ENCODE assay signal across 8 cellular contexts in genomic region chr14:70941637-70942341, GRCh38. TPM values are rescaled to one million over a fixed set of nuclear protein-coding genes. Genes with fewer than 3 reads are reported as not detected.
DNase-seq lines count a peak whose midpoint lies in the region; ATAC-seq and TF ChIP-seq lines count a peak whose summit lies in the region.
"Not testable (repeated sequence)": the region's sequence is repeated elsewhere in the genome, so short reads cannot be mapped to it uniquely, and the experiment has no call there.

No MANE protein-coding gene starts in this region.

- not testable (repeated sequence) for H3K9me3 ChIP-seq in right cardiac atrium (ENCODE audit: control insufficient read depth, low read length); thyroid gland
- H3K9me3 ChIP-seq in spleen, result peaks cover 0 to 53% (median 42%) of the 10 kb centered on the region in 8 donors

- peaks cover 21 to 50% (median 23%) of the 10 kb centered on the region in 3 donors for H3K9me3 Mint-ChIP-seq in T-cell
- H3K9me3 Mint-ChIP-seq in activated naive CD4-positive, alpha-beta T cell treated with anti-CD3 and anti-CD28 coated beads, Interleukin-2, amount 50 U/mL, for 24 hours, result not testable (repeated sequence)

- WGBS in right cardiac atrium, result 91% methylated on average over 15 of the region's 15 CpGs
- 81 to 94% (median 85%) methylated on average over 11 to 15 of the region's 15 CpGs for WGBS in spleen, 5 donors
- 94 to 95% methylated on average over 15 of the region's 15 CpGs for WGBS in thyroid gland, 2 donors

- not testable (repeated sequence) for H3K4me3 ChIP-seq in right cardiac atrium (ENCODE audit: low read length); thyroid gland (replicated peaks in 1 of 3)
- H3K4me3 ChIP-seq in spleen, result peak overlapping the region in 1 of 8 donors; percentile 49

- intact Hi-C loops in right cardiac atrium (cut with DNase I); spleen (cut with DNase I; ENCODE audit: low total_unique reads); thyroid gland (cut with DNase I): not testable (repeated sequence)

- not testable (repeated sequence) for TF ChIP-seq POLR2A in spleen (IDR thresholded peaks at IDR 0.05); thyroid gland (IDR thresholded peaks at IDR 0.05)

- peaks cover 84 to 88% (median 87%) of the 10 kb centered on the region in 3 donors for H3K4me1 Mint-ChIP-seq in T-cell
- peaks cover 83% of the 10 kb centered on the region for H3K4me1 Mint-ChIP-seq in activated naive CD4-positive, alpha-beta T cell treated with anti-CD3 and anti-CD28 coated beads, Interleukin-2, amount 50 U/mL, for 24 hours

- H3K27ac Mint-ChIP-seq in T-cell, result peak overlapping the region; percentile 98 to 99
- peak overlapping the region; percentile 92 for H3K27ac Mint-ChIP-seq in activated naive CD4-positive, alpha-beta T cell treated with anti-CD3 and anti-CD28 coated beads, Interleukin-2, amount 50 U/mL, for 24 hours

- CTCF ChIA-PET in T-cell (lab: Charles Lee), result interaction anchor here (0.5 to 2.8 kb wide), 12 partner anchors 10 to 124 kb away, joined by 3 to 25 read pairs (median 4); partner anchors contain the start of gene PCNX1 (in 1 of the 2)

- POLR2A ChIA-PET in T-cell (lab: Charles Lee), result interaction anchor here in 1 of 2 donors (0.6 kb wide), 1 partner anchor 49 kb away, joined by 3 read pairs; no protein-coding TSS in a partner anchor

- H3K36me3 Mint-ChIP-seq in T-cell, result peaks cover 71% of the 10 kb centered on the region
- H3K36me3 Mint-ChIP-seq in activated naive CD4-positive, alpha-beta T cell treated with anti-CD3 and anti-CD28 coated beads, Interleukin-2, amount 50 U/mL, for 24 hours, result peaks cover 51% of the 10 kb centered on the region

- peaks cover 0 to 43% (median 12%) of the 10 kb centered on the region in 6 donors for H3K36me3 ChIP-seq in spleen
- H3K36me3 ChIP-seq in thyroid gland, result not testable (repeated sequence)

- peak; percentile 50 to 74 (median 57) for ATAC-seq in T-cell (replicated peaks in 1 of 4)
- ATAC-seq in right cardiac atrium, result not testable (repeated sequence)

- H3K27me3 Mint-ChIP-seq in T-cell; activated naive CD4-positive, alpha-beta T cell treated with anti-CD3 and anti-CD28 coated beads, Interleukin-2, amount 50 U/mL, for 24 hours: not testable (repeated sequence)

- peak overlapping the region; percentile 73 to 80 (median 73) for H3K4me3 Mint-ChIP-seq in T-cell
- peak overlapping the region; percentile 35 for H3K4me3 Mint-ChIP-seq in activated naive CD4-positive, alpha-beta T cell treated with anti-CD3 and anti-CD28 coated beads, Interleukin-2, amount 50 U/mL, for 24 hours

- not testable (repeated sequence) for H3K27me3 ChIP-seq in right cardiac atrium (ENCODE audit: control insufficient read depth, insufficient read depth); spleen (replicated peaks in 1 of 7); thyroid gland

- H3K4me1 ChIP-seq in right cardiac atrium (ENCODE audit: control insufficient read depth, insufficient read depth, low read length); thyroid gland: not testable (repeated sequence)
- H3K4me1 ChIP-seq in spleen, result peaks cover 0 to 41% (median 9%) of the 10 kb centered on the region in 6 donors

- not testable (repeated sequence) for H3K27ac ChIP-seq in right cardiac atrium (ENCODE audit: low read length); thyroid gland
- peak overlapping the region in 6 of 8 donors; percentile 13 to 82 (median 50) for H3K27ac ChIP-seq in spleen

- TF ChIP-seq CTCF in spleen (IDR thresholded peaks at IDR 0.05 in 8 of 11, conservative IDR thresholded peaks at IDR 0.05 in 3 of 11), result peak in 2 of 11 experiments; percentile 21 to 34
- not testable (repeated sequence) for TF ChIP-seq CTCF in thyroid gland (IDR thresholded peaks at IDR 0.05)

- DNase-seq in T-cell (peak; percentile 69 to 89 (median 84)), right cardiac atrium (peak in 2 of 3 donors; percentile 50 to 81), spleen (peak; percentile 88), thyroid gland (peak; percentile 14 to 18)
- DNase-seq in activated CD4-positive, alpha-beta T cell treated with anti-CD3 and anti-CD28 coated beads, Interleukin-2, amount 50 U/mL, for 1 hour, result peak; percentile 84
- peak; percentile 53 to 65 for DNase-seq in activated T-cell treated with anti-CD3 and anti-CD28 coated beads, Interleukin-2, amount 50 U/mL, for 48 hours
- peak; percentile 35 for DNase-seq in stimulated activated CD8-positive, alpha-beta memory T cell treated with anti-CD3 and anti-CD28 coated beads, Interleukin-12 subunit alpha, Interleukin-12 subunit beta, amount 100 ng/mL, for 4 hours (ENCODE audit: low read depth)

RNA-seq across cellular contexts. Expression of gene PCNX1, which starts 34.5 kb away (rescaled TPM):
- total RNA-seq in T-cell (100 to 1,000 TPM in 2 of 5 donors, 10 to 100 TPM in 3; 80.8 to 140 (median 86.3) TPM), right cardiac atrium (10 to 100 TPM; 29.5 to 48.0 (median 36.6) TPM), spleen (100 to 1,000 TPM in 5 of 7 donors, 10 to 100 TPM in 2; 88.1 to 149 (median 104) TPM), thyroid gland (10 to 100 TPM; 43.8 to 78.5 (median 69.7) TPM)
- polyA plus RNA-seq in right cardiac atrium (7.0 TPM), spleen (1 to 10 TPM; 4.0 to 5.9 (median 5.5) TPM)

Comparison
In these comparisons a context has a peak if more than half of its experiments do, and no peak if none do; other contexts are left out.
1. DNase-seq: peak in every context shown above with its lines; median percentile 88 in spleen; 84 in T-cell; 84 in activated CD4-positive, alpha-beta T cell treated with anti-CD3 and anti-CD28 coated beads, Interleukin-2, amount 50 U/mL, for 1 hour; 66 in right cardiac atrium; 59 in activated T-cell treated with anti-CD3 and anti-CD28 coated beads, Interleukin-2, amount 50 U/mL, for 48 hours; 35 in stimulated activated CD8-positive, alpha-beta memory T cell treated with anti-CD3 and anti-CD28 coated beads, Interleukin-12 subunit alpha, Interleukin-12 subunit beta, amount 100 ng/mL, for 4 hours; 16 in thyroid gland.